ENCODE assay signal across 1 cellular context in genomic region chr3:103589770-103590169, GRCh38.
A peak's percentile ranks its signal among the peaks of the same experiment; 100 is the strongest.
TF ChIP-seq lines count a peak whose summit lies in the region.

No MANE protein-coding gene starts in this region.

TF ChIP-seq in HepG2, 621 proteins besides CTCF, POLR2A, EP300 and RAD21 (continued from another document):
- TF ChIP-seq MAFK (conservative IDR thresholded peaks at IDR 0.05 in 1 of 2, IDR thresholded peaks at IDR 0.05 in 1 of 2; ENCODE audit: low read length in 2 of 2) (peak; percentile 65 to 93; a peak in 3 of 4 replicates), ZNF644 (CRISPR knock-in tag; IDR thresholded peaks at IDR 0.05; ENCODE audit: low read depth) (no peak), TMF1 (CRISPR knock-in tag; IDR thresholded peaks at IDR 0.05; ENCODE audit: low read depth) (no peak)
TF ChIP-seq in HepG2: peak in this region for 2.
